8 cellular contexts compared by ENCODE assay signal in the genomic region with DNA sequence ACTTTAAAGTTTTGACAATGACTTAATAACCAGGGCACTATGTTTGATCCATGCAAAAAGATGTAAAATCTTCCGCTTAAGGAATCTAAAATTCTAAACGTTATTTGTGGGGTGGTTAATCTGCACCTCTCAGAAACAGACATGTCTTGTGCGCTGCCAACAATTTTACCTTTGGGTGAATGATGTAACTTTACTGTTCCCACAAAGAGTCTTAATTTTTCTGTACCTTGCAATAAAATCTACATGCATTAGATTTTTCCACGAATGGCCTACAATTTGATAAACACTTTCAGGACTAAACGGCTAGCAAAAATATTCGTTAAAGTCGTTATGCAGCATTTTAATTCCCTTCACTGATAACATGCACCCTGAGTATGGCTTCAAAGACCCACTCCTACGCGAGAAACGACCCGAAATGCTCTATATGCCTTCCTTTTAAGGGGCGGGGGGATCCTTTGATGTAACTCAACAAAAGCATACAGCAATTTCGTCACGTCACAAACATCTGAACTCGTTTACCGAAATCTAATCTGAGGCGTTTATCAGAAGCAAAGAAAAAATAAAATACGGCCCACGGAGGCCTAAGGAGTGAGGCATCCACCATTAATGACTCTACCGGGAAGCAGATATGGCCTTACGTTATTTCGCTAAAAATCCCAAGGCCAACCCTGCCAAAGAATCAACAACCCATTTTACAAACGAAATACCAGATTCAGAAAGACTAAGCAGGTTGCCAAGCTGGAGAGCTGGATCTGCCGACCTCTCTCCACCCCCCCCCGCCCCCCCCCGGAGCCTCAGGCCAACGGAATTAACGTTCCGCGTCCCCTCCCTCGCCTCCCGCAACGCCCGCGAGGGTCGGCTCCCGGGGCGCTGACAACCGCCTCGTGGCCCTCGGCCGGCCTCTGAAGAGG. TPM values are rescaled to one million over a fixed set of nuclear protein-coding genes. Genes with fewer than 3 reads are reported as not detected.
DNase-seq lines count a peak whose midpoint lies in the region; ATAC-seq and TF ChIP-seq lines count a peak whose summit lies in the region.

No MANE protein-coding gene starts in this region.

- no peaks in the 10 kb centered on the region for H3K27me3 ChIP-seq in ACC112 (ENCODE audit: insufficient read depth, low read length)

- intact Hi-C loops in sciatic nerve (cut with DNase I) = no loop called here

- peak overlapping the region; percentile 97 for H3K4me3 ChIP-seq in ACC112 (ENCODE audit: low read depth, low read length)

- no peaks in the 10 kb centered on the region for H3K27me3 Mint-ChIP-seq in activated T-cell treated with anti-CD3 and anti-CD28 coated beads, Interleukin-2, amount 50 U/mL, for 4 hours (ENCODE audit: low read depth)
- no peaks in the 10 kb centered on the region for H3K27me3 Mint-ChIP-seq in osteocyte (ENCODE audit: unreplicated experiment)

- H3K4me1 ChIP-seq in ACC112 (ENCODE audit: control insufficient read depth, insufficient read depth, low read length, unreplicated experiment) = peaks cover 18% of the 10 kb centered on the region

- peaks cover 12% of the 10 kb centered on the region for H3K36me3 Mint-ChIP-seq in activated T-cell treated with anti-CD3 and anti-CD28 coated beads, Interleukin-2, amount 50 U/mL, for 4 hours (ENCODE audit: insufficient read depth)
- peaks cover 9% of the 10 kb centered on the region for H3K36me3 Mint-ChIP-seq in osteocyte (ENCODE audit: unreplicated experiment)

- H3K4me1 Mint-ChIP-seq in activated T-cell treated with anti-CD3 and anti-CD28 coated beads, Interleukin-2, amount 50 U/mL, for 4 hours (ENCODE audit: low read depth) = peaks cover 42% of the 10 kb centered on the region
- H3K4me1 Mint-ChIP-seq in osteocyte (ENCODE audit: unreplicated experiment) = peaks cover 30% of the 10 kb centered on the region

- peak overlapping the region; percentile 65 for H2AFZ ChIP-seq in ACC112 (ENCODE audit: low read length, unreplicated experiment)

- ATAC-seq in GM18520 (IDR thresholded peaks at IDR 0.05; ENCODE audit: unreplicated experiment) = peak; percentile 15
- peak; percentile 36 to 38 for ATAC-seq in activated T-cell treated with anti-CD3 and anti-CD28 coated beads, Interleukin-2, amount 50 U/mL, for 4 hours
- no peak for ATAC-seq in HG02571 (IDR thresholded peaks at IDR 0.05; ENCODE audit: unreplicated experiment)
- ATAC-seq in sciatic nerve = no peak

- peak overlapping the region; percentile 96 for H3K27ac ChIP-seq in ACC112 (ENCODE audit: low read depth, low read length)

- peaks cover 18% of the 10 kb centered on the region for H3K36me3 ChIP-seq in ACC112 (ENCODE audit: insufficient read depth, low read length)

- TF ChIP-seq CTCF in osteocyte (IDR thresholded peaks at IDR 0.05) = no peak

- H3K27ac Mint-ChIP-seq in osteocyte (ENCODE audit: unreplicated experiment) = peak overlapping the region; percentile 97

- H3K4me3 Mint-ChIP-seq in activated T-cell treated with anti-CD3 and anti-CD28 coated beads, Interleukin-2, amount 50 U/mL, for 4 hours = peak overlapping the region; percentile 93
- peak overlapping the region; percentile 95 for H3K4me3 Mint-ChIP-seq in osteocyte (ENCODE audit: unreplicated experiment)

- no peaks in the 10 kb centered on the region for H3K9me3 Mint-ChIP-seq in activated T-cell treated with anti-CD3 and anti-CD28 coated beads, Interleukin-2, amount 50 U/mL, for 4 hours
- no peaks in the 10 kb centered on the region for H3K9me3 Mint-ChIP-seq in osteocyte (ENCODE audit: unreplicated experiment)

- peak; percentile 37 for DNase-seq in KG1 (lab: John Stamatoyannopoulos, UW)
- peak; percentile 26 for DNase-seq in activated T-cell treated with anti-CD3 and anti-CD28 coated beads, Interleukin-2, amount 50 U/mL, for 4 hours
- DNase-seq in fibroblast of the conjunctiva (ENCODE audit: low read depth) = peak; percentile 13
- DNase-seq in osteocyte (ENCODE audit: extremely low spot score, unreplicated experiment) = no peak
- DNase-seq in sciatic nerve (ENCODE audit: low spot score) = no peak

- peaks cover 69% of the 10 kb centered on the region for H3K79me2 ChIP-seq in ACC112 (ENCODE audit: control insufficient read depth, insufficient read depth, low read length, unreplicated experiment)

RNA-seq across cellular contexts. Expression of a gene that starts 0.6 kb away (rescaled TPM):
- total RNA-seq in activated T-cell treated with anti-CD3 and anti-CD28 coated beads, Interleukin-2, amount 50 U/mL, for 4 hours = 100 to 1,000 TPM; 126 to 145 (median 135) TPM
- total RNA-seq in osteocyte = 29.6 and 31.0 TPM in 2 replicates
- 37.7 TPM for total RNA-seq in sciatic nerve

RNA-seq across cellular contexts. Expression of a gene that starts 0.6 kb away (rescaled TPM):
- total RNA-seq in activated T-cell treated with anti-CD3 and anti-CD28 coated beads, Interleukin-2, amount 50 U/mL, for 4 hours = 100 to 1,000 TPM in 1 of 3 donors, 10 to 100 TPM in 2; 78.7 to 111 (median 91.4) TPM
- total RNA-seq in osteocyte = 66.9 and 69.3 TPM in 2 replicates
- total RNA-seq in sciatic nerve = 28.1 TPM

RNA-seq across cellular contexts. Expression of a gene that starts 0.9 kb away (rescaled TPM):
- total RNA-seq in activated T-cell treated with anti-CD3 and anti-CD28 coated beads, Interleukin-2, amount 50 U/mL, for 4 hours = 10 to 100 TPM; 19.9 to 25.1 (median 24.7) TPM
- total RNA-seq in osteocyte (30.1 and 30.6 TPM in 2 replicates), sciatic nerve (22.7 TPM)

RNA-seq across cellular contexts. Expression of a gene that starts 36.1 kb away (rescaled TPM):
- 1 to 10 TPM; 6.3 to 7.9 (median 7.2) TPM for total RNA-seq in activated T-cell treated with anti-CD3 and anti-CD28 coated beads, Interleukin-2, amount 50 U/mL, for 4 hours
- 2.4 and 2.6 TPM in 2 replicates for total RNA-seq in osteocyte
- total RNA-seq in sciatic nerve = 7.5 TPM

RNA-seq across cellular contexts. Expression of a gene that starts 46.2 kb away (rescaled TPM):
- under 1 TPM; 0.46 to 0.53 (median 0.48) TPM for total RNA-seq in activated T-cell treated with anti-CD3 and anti-CD28 coated beads, Interleukin-2, amount 50 U/mL, for 4 hours
- total RNA-seq in osteocyte (0.38 and 0.71 TPM in 2 replicates), sciatic nerve (3.6 TPM)

Comparison
In these comparisons a context has a peak if more than half of its experiments do, and no peak if none do; other contexts are left out.
1. ATAC-seq: peak in GM18520 (single experiment) and activated T-cell treated with anti-CD3 and anti-CD28 coated beads, Interleukin-2, amount 50 U/mL, for 4 hours (2 of 2); none in HG02571 (single experiment) and sciatic nerve (single experiment).
2. DNase-seq: peak in KG1 (single experiment), activated T-cell treated with anti-CD3 and anti-CD28 coated beads, Interleukin-2, amount 50 U/mL, for 4 hours (single experiment) and fibroblast of the conjunctiva (single experiment); none in osteocyte (single experiment) and sciatic nerve (single experiment).